In the genomic region with DNA sequence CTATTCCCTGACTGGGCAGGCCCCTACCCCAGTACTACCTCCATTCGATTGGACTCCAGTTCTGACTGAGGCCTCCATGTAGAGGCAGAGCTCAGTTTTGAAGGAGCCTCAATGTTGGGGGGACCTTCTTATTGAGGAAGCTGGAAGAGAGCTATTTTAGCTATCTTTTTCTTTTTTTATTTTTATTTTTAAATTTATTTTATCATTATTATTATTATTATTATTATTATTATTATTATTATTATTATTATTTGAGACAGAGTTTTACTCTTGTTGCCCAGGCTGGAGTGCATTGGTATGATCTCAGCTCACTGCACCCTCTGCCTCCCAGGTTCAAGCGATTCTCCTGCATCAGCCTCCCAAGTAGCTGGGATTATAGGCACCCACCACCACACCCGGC, we compare ENCODE assay signal across 11 cellular contexts. TPM values are rescaled to one million over a fixed set of nuclear protein-coding genes. Genes with fewer than 3 reads are reported as not detected.
DNase-seq lines count a peak whose midpoint lies in the region; ATAC-seq, FAIRE-seq and TF ChIP-seq lines count a peak whose summit lies in the region.
"Not testable (repeated sequence)": the region's sequence is repeated elsewhere in the genome, so short reads cannot be mapped to it uniquely, and the experiment has no call there.
"Had no signal": no experiment of that assay in that cellular context is flagged by ENCODE, and none has a peak within 500 bp of the region (broad histone marks: within the 10 kb centered on the region; RNA-seq: fewer than 3 reads in every experiment).

No MANE protein-coding gene starts in this region.

- TF ChIP-seq CTCF in IMR-90 (conservative IDR thresholded peaks at IDR 0.05; ENCODE audit: low read depth, low read length); WTC11 (IDR thresholded peaks at IDR 0.05); HepG2 (CRISPR knock-in tag; IDR thresholded peaks at IDR 0.05); lower lobe of right lung (IDR thresholded peaks at IDR 0.05); spleen (IDR thresholded peaks at IDR 0.05 in 8 of 11, conservative IDR thresholded peaks at IDR 0.05 in 3 of 11): not testable (repeated sequence)

- H2AK9ac ChIP-seq in IMR-90 (replicated peaks; ENCODE audit: low read depth, low read length, poor library complexity): not testable (repeated sequence)

- in situ Hi-C loops in IMR-90 (cut with MboI; ENCODE audit: low sequenced_read_pairs): loop anchor here (25.0 kb wide), 1 partner anchor 1833 kb away; a partner anchor contains a TSS
- in situ Hi-C loops in HepG2 (cut with HindIII; ENCODE audit: extremely low pct_ligation_motif_present, low pct_unique_long_range_greater_than_20kb): not testable (repeated sequence)

- H3K4ac ChIP-seq in IMR-90 (ENCODE audit: low read depth, low read length): not testable (repeated sequence)

- not testable (repeated sequence) for H3K9ac ChIP-seq in IMR-90 (ENCODE audit: low read depth, low read length); HepG2 (ENCODE audit: insufficient read depth, low read depth, low read length)

- H2AFZ ChIP-seq in IMR-90 (replicated peaks; ENCODE audit: low read length, poor library complexity); HepG2 (ENCODE audit: low read length): not testable (repeated sequence)

- not testable (repeated sequence) for H3K4me1 ChIP-seq in IMR-90 (ENCODE audit: control insufficient read depth, insufficient read depth, low read length); lower lobe of right lung; spleen
- peaks cover 44% of the 10 kb centered on the region for H3K4me1 ChIP-seq in HepG2 (ENCODE audit: insufficient read depth, low read length)

- intact Hi-C loops in IMR-90 (cut with micrococcal nuclease); HepG2 (cut with micrococcal nuclease; ENCODE audit: unreplicated experiment); lower lobe of right lung (cut with DNase I); spleen (cut with DNase I; ENCODE audit: low total_unique reads): not testable (repeated sequence)

- not testable (repeated sequence) for H3K14ac ChIP-seq in IMR-90 (replicated peaks; ENCODE audit: low read depth, low read length)

- H4K8ac ChIP-seq in IMR-90 (ENCODE audit: low read depth in 2 of 2, low read length in 2 of 2): not testable (repeated sequence)

- not testable (repeated sequence) for H2BK120ac ChIP-seq in IMR-90 (ENCODE audit: low read depth, low read length)

- H3K27me3 ChIP-seq in IMR-90 (ENCODE audit: control insufficient read depth, insufficient read depth, low read length); HepG2 (ENCODE audit: control insufficient read depth in 1 of 2, insufficient read depth in 2 of 2, low read length in 2 of 2); lower lobe of right lung (ENCODE audit: low read depth); spleen (replicated peaks in 1 of 7): not testable (repeated sequence)

- not testable (repeated sequence) for H3K79me1 ChIP-seq in IMR-90 (ENCODE audit: low read depth in 1 of 2, low read length in 2 of 2)

- not testable (repeated sequence) for H3K79me2 ChIP-seq in HepG2 (ENCODE audit: insufficient read depth, low read length)

- H3K27ac ChIP-seq in IMR-90 (ENCODE audit: insufficient read depth, low read length); HepG2 (ENCODE audit: extremely low read length, insufficient read depth, low read length); lower lobe of right lung; spleen: not testable (repeated sequence)

- H4K20me1 ChIP-seq in IMR-90 (ENCODE audit: insufficient read depth, low read length); HepG2 (ENCODE audit: insufficient read depth, low read length): not testable (repeated sequence)

- H3K18ac ChIP-seq in IMR-90 (ENCODE audit: low read depth, low read length): not testable (repeated sequence)

- H3K36me3 ChIP-seq in IMR-90 (ENCODE audit: control insufficient read depth, insufficient read depth, low read length); HepG2 (replicated peaks in 1 of 2; ENCODE audit: control insufficient read depth in 1 of 2, insufficient read depth in 2 of 2, low read length in 2 of 2); lower lobe of right lung; spleen: not testable (repeated sequence)

- not testable (repeated sequence) for TF ChIP-seq EP300 in HepG2 (IDR thresholded peaks at IDR 0.05; ENCODE audit: low read depth in 2 of 2, low read length in 2 of 2); HepG2 (CRISPR knock-in tag; IDR thresholded peaks at IDR 0.05; ENCODE audit: borderline replicate concordance)

- not testable (repeated sequence) for H3K9me3 Mint-ChIP-seq in WTC11

- not testable (repeated sequence) for TF ChIP-seq RAD21 in IMR-90 (IDR thresholded peaks at IDR 0.05; ENCODE audit: low read length); HepG2 (CRISPR knock-in tag; IDR thresholded peaks at IDR 0.05)

- not testable (repeated sequence) for ATAC-seq in IMR-90 (ENCODE audit: low read depth); WTC11; HepG2; lower lobe of right lung

- no CpG with 5 or more reads among the region's 3 CpGs for WGBS in IMR-90 (ENCODE audit: extremely low coverage in 2 of 2, insufficient read length in 1 of 2), 2 experiments
- 82% methylated on average over 3 of the region's 3 CpGs for WGBS in HepG2 (ENCODE audit: low lambda C conversion rate)
- 87 to 97% (median 94%) methylated on average over 3 of the region's 3 CpGs for WGBS in spleen, 5 donors

- H3K27ac Mint-ChIP-seq in WTC11: peak overlapping the region; percentile 64; the same call in 1 of the 2 replicates

- not testable (repeated sequence) for FAIRE-seq in HepG2 (lab: Jason Lieb, UNC)

- not testable (repeated sequence) for H4K5ac ChIP-seq in IMR-90 (ENCODE audit: low read depth, low read length)

- DNase-seq in IMR-90; WTC11 (ENCODE audit: low spot score); HepG2 (ENCODE audit: low spot score): not testable (repeated sequence)
- DNase-seq in lower lobe of right lung (peak; percentile 8), spleen (peak; percentile 6)

- TF ChIP-seq POLR2A in IMR-90 (IDR thresholded peaks at IDR 0.05; ENCODE audit: low read depth, low read length); HepG2 (IDR thresholded peaks at IDR 0.05; ENCODE audit: insufficient read depth in 1 of 2, low read depth in 2 of 2, low read length in 2 of 2); spleen (IDR thresholded peaks at IDR 0.05): not testable (repeated sequence)

- peak overlapping the region; percentile 60; the same call in 1 of the 2 replicates for H2BK20ac ChIP-seq in IMR-90 (ENCODE audit: low read depth, low read length)

- H3K9me1 ChIP-seq in IMR-90 (ENCODE audit: insufficient read depth, low read length): peaks cover 14% of the 10 kb centered on the region

- H2BK5ac ChIP-seq in IMR-90 (ENCODE audit: low read depth, low read length, poor library complexity, severe bottlenecking): not testable (repeated sequence)

- POLR2A ChIA-PET in IMR-90 (lab: Charles Lee; ENCODE audit: unreplicated experiment): not testable (repeated sequence)
- POLR2A ChIA-PET in WTC11 (lab: Charles Lee): interaction anchor here (0.7 kb wide), 1 partner anchor 12 kb away, joined by 3 read pairs; no protein-coding TSS in a partner anchor
- POLR2A ChIA-PET in HepG2 (lab: Yijun Ruan, JAX): interaction anchor here (0.6 to 2.2 kb wide), 7 partner anchors 11 to 166 kb away, joined by 3 to 21 read pairs (median 3); a partner anchor contains a TSS

- H3K4me2 ChIP-seq in IMR-90 (ENCODE audit: low read depth, low read length): not testable (repeated sequence)
- peak overlapping the region; percentile 60 for H3K4me2 ChIP-seq in HepG2 (ENCODE audit: low read depth, low read length)

- H2BK15ac ChIP-seq in IMR-90 (ENCODE audit: low read depth, low read length): not testable (repeated sequence)

- not testable (repeated sequence) for H3K27me3 Mint-ChIP-seq in WTC11 (ENCODE audit: low read depth)

- H3K4me1 Mint-ChIP-seq in WTC11: peaks cover 23% of the 10 kb centered on the region

- H3K36me3 Mint-ChIP-seq in WTC11: not testable (repeated sequence)

- H3K23ac ChIP-seq in IMR-90 (ENCODE audit: low read depth, low read length): not testable (repeated sequence)

- not testable (repeated sequence) for BruUV-seq in IMR-90 (replicated peaks; lab: Mats Ljungman, UMichigan); HepG2 (replicated peaks; lab: Mats Ljungman, UMichigan)

- not testable (repeated sequence) for H3K9me3 ChIP-seq in IMR-90 (ENCODE audit: control insufficient read depth, insufficient read depth, low read length); HepG2 (ENCODE audit: low read length); lower lobe of right lung; spleen

- CTCF ChIA-PET in IMR-90 (lab: Yijun Ruan, JAX) (interaction anchor here (1.4 kb wide), 1 partner anchor 16 kb away, joined by 4 read pairs; a partner anchor contains a TSS), WTC11 (lab: Charles Lee) (interaction anchor here (0.6 to 4.7 kb wide), 17 partner anchors 9 to 218 kb away, joined by 3 to 23 read pairs (median 4); a partner anchor contains a TSS)
- CTCF ChIA-PET in HepG2 (lab: Yijun Ruan, JAX; ENCODE audit: low intra/inter-chr PET ratio, low total read pairs): not testable (repeated sequence)

- H3K56ac ChIP-seq in IMR-90 (ENCODE audit: extremely low read depth, insufficient read depth, low read length): not testable (repeated sequence)

- not testable (repeated sequence) for H4K91ac ChIP-seq in IMR-90 (ENCODE audit: insufficient read depth, low read depth, low read length)

- H3K4me3 Mint-ChIP-seq in WTC11: not testable (repeated sequence)

- not testable (repeated sequence) for H2AK5ac ChIP-seq in IMR-90 (ENCODE audit: low read depth, low read length)

- dilution Hi-C loops in IMR-90 (cut with HindIII; ENCODE audit: low sequenced_read_pairs, unreplicated experiment): not testable (repeated sequence)

- H3K4me3 ChIP-seq in IMR-90 (ENCODE audit: insufficient read depth, low read depth, low read length); lower lobe of right lung; spleen: not testable (repeated sequence)
- H3K4me3 ChIP-seq in HepG2 (replicated peaks in 1 of 3; ENCODE audit: insufficient read depth in 1 of 3, low read depth in 2 of 3, low read length in 3 of 3): peak overlapping the region in 1 of 3 experiments; percentile 41; a peak in 1 of 6 replicates

RNA-seq across cellular contexts. Expression of a gene that starts 16.0 kb away (rescaled TPM):
- total RNA-seq in IMR-90 (2012; rRNA removed) (8.3 and 10.6 TPM in 2 replicates), WTC11 (2021) (31.3 to 36.2 TPM (median 34.9 TPM) in 3 replicates), HepG2 (2016; rRNA removed; fragmentation: Illumina TruSeq; extraction: Trizol) (20.0 and 22.5 TPM in 2 replicates), lower lobe of right lung (2.7 TPM), spleen (1 to 10 TPM; 1.6 to 4.4 (median 2.5) TPM)
- polyA plus RNA-seq in IMR-90 (2012; rRNA removed) (11.5 TPM in 2 replicates), HepG2 (2011; rRNA removed) (12.6 and 14.6 TPM in 2 replicates), spleen (1 to 10 TPM; 2.4 to 3.2 (median 3.2) TPM)
- 9.0 and 9.3 TPM in 2 replicates for polyA plus RNA-seq in IMR-90 (2012; cell fraction: cytosol; rRNA removed)
- polyA plus RNA-seq in IMR-90 (2012; cell fraction: nucleus; rRNA removed; ENCODE audit: low replicate concordance): 5.2 and 10.5 TPM in 2 replicates
- total RNA-seq in HepG2 (2016; cell fraction: cytosol; rRNA removed; fragmentation: Illumina TruSeq; extraction: Trizol; ENCODE audit: low read depth): 13.9 and 15.5 TPM in 2 replicates
- total RNA-seq in HepG2 (2016; cell fraction: insoluble cytoplasmic fraction; rRNA removed; fragmentation: Illumina TruSeq; extraction: Trizol): 20.6 and 21.0 TPM in 2 replicates
- total RNA-seq in HepG2 (2016; cell fraction: membrane; rRNA removed; fragmentation: Illumina TruSeq; extraction: Trizol): 24.6 and 24.9 TPM in 2 replicates
- 11.2 and 11.3 TPM in 2 replicates for total RNA-seq in HepG2 (2016; cell fraction: nucleus; rRNA removed; fragmentation: Illumina TruSeq; extraction: Trizol)
- 9.9 and 16.4 TPM in 2 replicates for polyA plus RNA-seq in HepG2 (2011; cell fraction: cytosol; rRNA removed)
- 9.4 and 12.5 TPM in 2 replicates for polyA plus RNA-seq in HepG2 (2011; cell fraction: nucleus; rRNA removed)
- polyA plus RNA-seq in HepG2 (2012): 5.8 and 9.6 TPM in 2 replicates
- polyA plus RNA-seq in HepG2 (2016; cell fraction: cytosol; fragmentation: Illumina TruSeq; extraction: Trizol; ENCODE audit: low read depth): 18.4 and 20.8 TPM in 2 replicates
- polyA plus RNA-seq in HepG2 (2016; cell fraction: insoluble cytoplasmic fraction; fragmentation: Illumina TruSeq; extraction: Trizol; ENCODE audit: low read depth): 22.6 and 26.9 TPM in 2 replicates
- polyA plus RNA-seq in HepG2 (2016; cell fraction: membrane; fragmentation: Illumina TruSeq; extraction: Trizol; ENCODE audit: low read depth): 23.5 and 25.2 TPM in 2 replicates
- polyA plus RNA-seq in HepG2 (2016; cell fraction: nucleus; fragmentation: Illumina TruSeq; extraction: Trizol; ENCODE audit: insufficient read depth, low read depth): 16.5 and 16.9 TPM in 2 replicates
- polyA minus RNA-seq in HepG2 (2011; rRNA and poly(A)+ RNA removed; ENCODE audit: low replicate concordance): 35.8 and 64.7 TPM in 2 replicates
- 4.6 and 7.1 TPM in 2 replicates for polyA minus RNA-seq in HepG2 (2011; cell fraction: cytosol; rRNA and poly(A)+ RNA removed)
- polyA minus RNA-seq in HepG2 (2011; cell fraction: nucleus; rRNA and poly(A)+ RNA removed): 8.0 TPM in 2 replicates

RNA-seq across cellular contexts. Expression of a gene that starts 27.7 kb away (rescaled TPM):
- 29.7 and 32.8 TPM in 2 replicates for total RNA-seq in IMR-90 (2012; rRNA removed)
- 47.2 and 47.8 TPM in 2 replicates for polyA plus RNA-seq in IMR-90 (2012; rRNA removed)
- 34.1 and 38.0 TPM in 2 replicates for polyA plus RNA-seq in IMR-90 (2012; cell fraction: cytosol; rRNA removed)
- polyA plus RNA-seq in IMR-90 (2012; cell fraction: nucleus; rRNA removed; ENCODE audit: low replicate concordance): 38.1 and 45.9 TPM in 2 replicates
- 39.1 to 43.0 TPM (median 39.4 TPM) in 3 replicates for total RNA-seq in WTC11 (2021)
- total RNA-seq in HepG2 (2016; rRNA removed; fragmentation: Illumina TruSeq; extraction: Trizol): 36.0 and 40.2 TPM in 2 replicates
- 9.6 and 11.6 TPM in 2 replicates for total RNA-seq in HepG2 (2016; cell fraction: cytosol; rRNA removed; fragmentation: Illumina TruSeq; extraction: Trizol; ENCODE audit: low read depth)
- total RNA-seq in HepG2 (2016; cell fraction: insoluble cytoplasmic fraction; rRNA removed; fragmentation: Illumina TruSeq; extraction: Trizol): 33.6 and 35.3 TPM in 2 replicates
- 14.0 and 14.5 TPM in 2 replicates for total RNA-seq in HepG2 (2016; cell fraction: membrane; rRNA removed; fragmentation: Illumina TruSeq; extraction: Trizol)
- 16.9 and 18.1 TPM in 2 replicates for total RNA-seq in HepG2 (2016; cell fraction: nucleus; rRNA removed; fragmentation: Illumina TruSeq; extraction: Trizol)
- polyA plus RNA-seq in HepG2 (2011; rRNA removed): 39.0 and 43.2 TPM in 2 replicates
- 41.2 and 50.6 TPM in 2 replicates for polyA plus RNA-seq in HepG2 (2011; cell fraction: cytosol; rRNA removed)
- 30.0 and 30.9 TPM in 2 replicates for polyA plus RNA-seq in HepG2 (2011; cell fraction: nucleus; rRNA removed)
- polyA plus RNA-seq in HepG2 (2012): 19.8 and 27.7 TPM in 2 replicates
- polyA plus RNA-seq in HepG2 (2016; cell fraction: cytosol; fragmentation: Illumina TruSeq; extraction: Trizol; ENCODE audit: low read depth): 3.9 and 4.3 TPM in 2 replicates
- 27.6 and 42.4 TPM in 2 replicates for polyA plus RNA-seq in HepG2 (2016; cell fraction: insoluble cytoplasmic fraction; fragmentation: Illumina TruSeq; extraction: Trizol; ENCODE audit: low read depth)
- polyA plus RNA-seq in HepG2 (2016; cell fraction: membrane; fragmentation: Illumina TruSeq; extraction: Trizol; ENCODE audit: low read depth): 6.8 and 7.1 TPM in 2 replicates
- 26.7 and 30.3 TPM in 2 replicates for polyA plus RNA-seq in HepG2 (2016; cell fraction: nucleus; fragmentation: Illumina TruSeq; extraction: Trizol; ENCODE audit: insufficient read depth, low read depth)
- 49.6 and 54.7 TPM in 2 replicates for polyA minus RNA-seq in HepG2 (2011; rRNA and poly(A)+ RNA removed; ENCODE audit: low replicate concordance)
- 23.9 and 26.4 TPM in 2 replicates for polyA minus RNA-seq in HepG2 (2011; cell fraction: cytosol; rRNA and poly(A)+ RNA removed)
- polyA minus RNA-seq in HepG2 (2011; cell fraction: nucleus; rRNA and poly(A)+ RNA removed): 17.3 and 19.0 TPM in 2 replicates
- 103 TPM for total RNA-seq in lower lobe of right lung
- total RNA-seq in spleen: 10 to 100 TPM; 25.3 to 40.8 (median 33.8) TPM
- 10 to 100 TPM; 13.0 to 25.3 (median 15.4) TPM for polyA plus RNA-seq in spleen

RNA-seq across cellular contexts. Expression of a gene that starts 55.2 kb away (rescaled TPM):
- total RNA-seq in IMR-90 (2012; rRNA removed) (not detected in 2 replicates), WTC11 (2021) (not detected in 3 replicates), HepG2 (2016; rRNA removed; fragmentation: Illumina TruSeq; extraction: Trizol) (not detected in 2 replicates), lower lobe of right lung (1.0 TPM), spleen (1 to 10 TPM; 2.3 to 7.7 (median 4.2) TPM)
- polyA plus RNA-seq in IMR-90 (2012; rRNA removed) (0.03 TPM in 1 of 2 replicates, not detected in the other), HepG2 (2011; rRNA removed) (0.08 TPM in 1 of 2 replicates, not detected in the other), spleen (1 to 10 TPM in 1 of 3 donors, under 1 TPM in 1, not detected in 1; 0.55 to 3.8 TPM)
- polyA plus RNA-seq in IMR-90 (2012; cell fraction: cytosol; rRNA removed): 0.01 TPM in 1 of 2 replicates, not detected in the other
- polyA plus RNA-seq in IMR-90 (2012; cell fraction: nucleus; rRNA removed; ENCODE audit: low replicate concordance): 0.15 TPM in 2 replicates
- total RNA-seq in HepG2 (2016; cell fraction: cytosol; rRNA removed; fragmentation: Illumina TruSeq; extraction: Trizol; ENCODE audit: low read depth): not detected in 2 replicates
- total RNA-seq in HepG2 (2016; cell fraction: insoluble cytoplasmic fraction; rRNA removed; fragmentation: Illumina TruSeq; extraction: Trizol): not detected in 2 replicates
- total RNA-seq in HepG2 (2016; cell fraction: membrane; rRNA removed; fragmentation: Illumina TruSeq; extraction: Trizol): not detected in 2 replicates
- total RNA-seq in HepG2 (2016; cell fraction: nucleus; rRNA removed; fragmentation: Illumina TruSeq; extraction: Trizol): not detected in 2 replicates
- 0.01 TPM in 2 replicates for polyA plus RNA-seq in HepG2 (2011; cell fraction: cytosol; rRNA removed)
- polyA plus RNA-seq in HepG2 (2011; cell fraction: nucleus; rRNA removed): 0.88 and 0.95 TPM in 2 replicates
- 0.31 TPM in 1 of 2 replicates, not detected in the other for polyA plus RNA-seq in HepG2 (2012)
- not detected in 2 replicates for polyA plus RNA-seq in HepG2 (2016; cell fraction: cytosol; fragmentation: Illumina TruSeq; extraction: Trizol; ENCODE audit: low read depth)
- not detected in 2 replicates for polyA plus RNA-seq in HepG2 (2016; cell fraction: insoluble cytoplasmic fraction; fragmentation: Illumina TruSeq; extraction: Trizol; ENCODE audit: low read depth)
- polyA plus RNA-seq in HepG2 (2016; cell fraction: membrane; fragmentation: Illumina TruSeq; extraction: Trizol; ENCODE audit: low read depth): not detected in 2 replicates
- not detected in 2 replicates for polyA plus RNA-seq in HepG2 (2016; cell fraction: nucleus; fragmentation: Illumina TruSeq; extraction: Trizol; ENCODE audit: insufficient read depth, low read depth)
- 0.14 TPM in 1 of 2 replicates, not detected in the other for polyA minus RNA-seq in HepG2 (2011; rRNA and poly(A)+ RNA removed; ENCODE audit: low replicate concordance)
- not detected in 2 replicates for polyA minus RNA-seq in HepG2 (2011; cell fraction: cytosol; rRNA and poly(A)+ RNA removed)
- 0.25 and 0.26 TPM in 2 replicates for polyA minus RNA-seq in HepG2 (2011; cell fraction: nucleus; rRNA and poly(A)+ RNA removed)
- total RNA-seq: A172, A673, Caco-2, Daoy had no signal
- polyA plus RNA-seq: CD14-positive monocyte; CD4-positive, alpha-beta memory T cell had no signal
